ENCODE assay signal across 8 cellular contexts in genomic region chr3:39180183-39180545, GRCh38. TPM values are rescaled to one million over a fixed set of nuclear protein-coding genes. Genes with fewer than 3 reads are reported as not detected.
DNase-seq lines count a peak whose midpoint lies in the region; ATAC-seq and TF ChIP-seq lines count a peak whose summit lies in the region.

No MANE protein-coding gene starts in this region.

- no peak for TF ChIP-seq EP300 in esophagus muscularis mucosa (IDR thresholded peaks at IDR 0.05)

- H3K4me1 ChIP-seq in SJCRH30 (peaks cover 29% of the 10 kb centered on the region), esophagus muscularis mucosa (peaks cover 62 to 79% (median 76%) of the 10 kb centered on the region in 4 donors), psoas muscle (peaks cover 17% of the 10 kb centered on the region)

- TF ChIP-seq POLR2A in esophagus muscularis mucosa (IDR thresholded peaks at IDR 0.05; ENCODE audit: low read depth): no peak

- no peak for ATAC-seq in psoas muscle
- no peak for ATAC-seq in HG03354 (IDR thresholded peaks at IDR 0.05; ENCODE audit: poor library complexity, severe bottlenecking, unreplicated experiment)
- ATAC-seq in HG02678 (IDR thresholded peaks at IDR 0.05; ENCODE audit: unreplicated experiment): no peak

- H3K9me3 ChIP-seq in SJCRH30 (replicated peaks) (no peaks in the 10 kb centered on the region), esophagus muscularis mucosa (no peaks in the 10 kb centered on the region), psoas muscle (no peaks in the 10 kb centered on the region)

- H3K27ac ChIP-seq in SJCRH30 (no peak overlapping the region), esophagus muscularis mucosa (replicated peaks in 1 of 4) (peak overlapping the region; percentile 89 to 95 (median 92)), psoas muscle (peak overlapping the region; percentile 83)

- no peaks in the 10 kb centered on the region for H3K36me3 ChIP-seq in GM06990 (ENCODE audit: control insufficient read depth, insufficient read depth, low read length)
- no peaks in the 10 kb centered on the region for H3K36me3 ChIP-seq in SJCRH30
- peaks cover 0 to 22% (median 0%) of the 10 kb centered on the region in 4 donors for H3K36me3 ChIP-seq in esophagus muscularis mucosa
- H3K36me3 ChIP-seq in psoas muscle (ENCODE audit: insufficient read depth in 1 of 2, low read depth in 1 of 2): peaks cover 0 to 21% of the 10 kb centered on the region in 2 donors

- H3K27me3 ChIP-seq in GM06990 (replicated peaks; ENCODE audit: control insufficient read depth, insufficient read depth, low read length) (0 out of 2 replicates have a peak, but pooled peaks cover 2% of the 10 kb centered on the region), SJCRH30 (no peaks in the 10 kb centered on the region), esophagus muscularis mucosa (no peaks in the 10 kb centered on the region), psoas muscle (ENCODE audit: insufficient read depth in 3 of 3, low read length in 2 of 3) (no peaks in the 10 kb centered on the region)

- DNase-seq in GM06990 (ENCODE audit: extremely low read depth, insufficient read length): no peak
- no peak for DNase-seq in SJCRH30
- no peak for DNase-seq in esophagus muscularis mucosa (ENCODE audit: extremely low spot score)
- DNase-seq in psoas muscle: no peak
- DNase-seq in cerebellar nuclear complex (lab: John Stamatoyannopoulos, UW): no peak
- DNase-seq in amygdala (lab: John Stamatoyannopoulos, UW): no peak

- H3K4me3 ChIP-seq in GM06990 (replicated peaks; ENCODE audit: low read depth, low read length) (peak overlapping the region; percentile 51), SJCRH30 (peak overlapping the region; percentile 36), esophagus muscularis mucosa (peak overlapping the region; percentile 49 to 57 (median 50)), psoas muscle (peak overlapping the region; percentile 54)

- TF ChIP-seq CTCF in GM06990 (IDR thresholded peaks at IDR 0.05; ENCODE audit: insufficient read depth, low read length, poor library complexity, severe bottlenecking) (no peak), esophagus muscularis mucosa (IDR thresholded peaks at IDR 0.05) (no peak), psoas muscle (IDR thresholded peaks at IDR 0.05) (no peak)

- 59% methylated on average over 3 of the region's 3 CpGs for WGBS in esophagus muscularis mucosa
- WGBS in psoas muscle, 3 donors: 58 to 67% (median 59%) methylated on average over 3 of the region's 3 CpGs

- intact Hi-C loops in esophagus muscularis mucosa (cut with DNase I): no loop called here
- intact Hi-C loops in psoas muscle (cut with DNase I): loop anchor here (5.0 kb wide), 1 partner anchor 73 kb away; the partner anchor contains the start of genes GORASP1 (in 2 of the 2) and TTC21A (in 2 of the 2)

RNA-seq across cellular contexts. Expression of gene XIRP1, which starts 12.2 kb away (rescaled TPM):
- total RNA-seq in SJCRH30 (2014; rRNA removed; shearing (Covaris generic)): 0.61 and 0.91 TPM in 2 replicates
- total RNA-seq in esophagus muscularis mucosa (1 to 10 TPM in 1 of 4 donors, not detected in 3; 1.3 TPM), psoas muscle (1,000 to 10,000 TPM in 1 of 4 donors, 100 to 1,000 TPM in 3; 601 to 2,126 (median 834) TPM)
- polyA plus RNA-seq in psoas muscle: 100 to 1,000 TPM; 111 to 561 (median 523) TPM

RNA-seq across cellular contexts. Expression of gene CSRNP1, which starts 26.8 kb away (rescaled TPM):
- total RNA-seq in SJCRH30 (2014; rRNA removed; shearing (Covaris generic)): 4.4 TPM in 2 replicates
- 100 to 1,000 TPM in 1 of 4 donors, 10 to 100 TPM in 3; 27.8 to 183 (median 45.4) TPM for total RNA-seq in esophagus muscularis mucosa
- total RNA-seq in psoas muscle: 10 to 100 TPM in 3 of 4 donors, 1 to 10 TPM in 1; 8.5 to 41.8 (median 30.0) TPM
- polyA plus RNA-seq in psoas muscle: 10 to 100 TPM; 10.1 to 66.4 (median 14.0) TPM

Comparison
In these comparisons a context has a peak if more than half of its experiments do, and no peak if none do; other contexts are left out.
1. RNA of gene XIRP1, which starts 12.2 kb away (total RNA-seq): 601 to 2,126 TPM in psoas muscle; 0.61 to 0.91 TPM in SJCRH30 and 1.3 TPM in esophagus muscularis mucosa; every median in the first group is over 100 times any median in the second.
2. Peak in every context shown above with its lines, with median percentiles within 50 percentile points of each other: H3K4me3 ChIP-seq.